8 cellular contexts compared by ENCODE assay signal in the genomic region with DNA sequence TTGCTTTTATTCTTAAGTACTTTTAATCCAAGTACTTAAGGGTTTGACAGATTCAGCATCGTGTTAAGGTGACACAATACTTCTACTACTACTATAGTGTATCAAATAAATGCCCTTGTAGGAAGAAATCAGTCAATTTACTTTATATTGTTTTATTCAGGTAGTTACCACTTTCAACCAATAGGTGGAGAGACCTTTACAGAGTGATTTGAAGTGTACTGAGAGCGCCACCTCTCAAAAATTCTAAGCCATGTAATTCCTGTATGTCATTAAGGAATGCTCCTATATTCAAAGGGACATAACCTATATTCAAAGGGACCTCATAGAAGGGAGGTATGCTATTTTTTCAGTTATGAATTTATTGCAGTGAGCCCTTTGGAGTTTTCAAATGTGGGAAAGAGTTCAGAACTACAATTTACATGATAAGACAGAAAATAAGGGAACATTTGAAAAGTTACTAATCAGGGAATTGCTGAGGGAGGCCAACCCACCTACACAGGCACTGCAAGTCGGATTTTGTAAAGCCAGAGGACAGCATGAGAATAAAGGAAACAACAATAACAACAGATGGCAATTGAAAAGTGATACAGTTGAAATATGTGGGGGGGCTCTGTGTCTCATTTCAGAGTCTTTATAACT.
A peak's percentile ranks its signal among the peaks of the same experiment; 100 is the strongest.
DNase-seq lines count a peak whose midpoint lies in the region; ATAC-seq and TF ChIP-seq lines count a peak whose summit lies in the region.

No MANE protein-coding gene starts in this region.

- H3K36me3 Mint-ChIP-seq in MCF 10A (ENCODE audit: insufficient read depth, unreplicated experiment): no peaks in the 10 kb centered on the region
- H3K36me3 Mint-ChIP-seq in nephron (ENCODE audit: low read depth): no peaks in the 10 kb centered on the region
- H3K36me3 Mint-ChIP-seq in activated naive CD8-positive, alpha-beta T cell treated with anti-CD3 and anti-CD28 coated beads, Interleukin-2, amount 50 U/mL, for 24 hours (ENCODE audit: low read depth): no peaks in the 10 kb centered on the region

- H3K4me3 ChIP-seq in breast epithelium: no peak overlapping the region
- H3K4me3 ChIP-seq in adipocyte (ENCODE audit: low read length): no peak overlapping the region

- POLR2A ChIA-PET in MCF 10A (lab: Yijun Ruan, JAX): no interaction called here

- H3K27me3 Mint-ChIP-seq in MCF 10A (ENCODE audit: insufficient read depth, unreplicated experiment): peaks cover 1% of the 10 kb centered on the region
- H3K27me3 Mint-ChIP-seq in nephron (ENCODE audit: low read depth): no peaks in the 10 kb centered on the region
- H3K27me3 Mint-ChIP-seq in activated naive CD8-positive, alpha-beta T cell treated with anti-CD3 and anti-CD28 coated beads, Interleukin-2, amount 50 U/mL, for 24 hours: no peaks in the 10 kb centered on the region

- H3K9me3 ChIP-seq in breast epithelium (no peaks in the 10 kb centered on the region), adipocyte (ENCODE audit: control insufficient read depth, low read length) (no peaks in the 10 kb centered on the region)

- H3K9me3 Mint-ChIP-seq in MCF 10A (ENCODE audit: unreplicated experiment) (no peaks in the 10 kb centered on the region), nephron (no peaks in the 10 kb centered on the region)
- H3K9me3 Mint-ChIP-seq in activated naive CD8-positive, alpha-beta T cell treated with anti-CD3 and anti-CD28 coated beads, Interleukin-2, amount 50 U/mL, for 24 hours: no peaks in the 10 kb centered on the region

- peak; percentile 50 for TF ChIP-seq CTCF in MCF 10A (IDR thresholded peaks at IDR 0.05; ENCODE audit: unreplicated experiment)
- TF ChIP-seq CTCF in breast epithelium (IDR thresholded peaks at IDR 0.05): peak in 1 of 3 donors; percentile 16
- TF ChIP-seq CTCF in nephron (IDR thresholded peaks at IDR 0.05; ENCODE audit: unreplicated experiment in 3 of 3): peak; percentile 37 to 62 (median 44)

- H3K4me1 Mint-ChIP-seq in MCF 10A (ENCODE audit: insufficient read depth, unreplicated experiment): no peaks in the 10 kb centered on the region
- H3K4me1 Mint-ChIP-seq in nephron: no peaks in the 10 kb centered on the region
- H3K4me1 Mint-ChIP-seq in activated naive CD8-positive, alpha-beta T cell treated with anti-CD3 and anti-CD28 coated beads, Interleukin-2, amount 50 U/mL, for 24 hours: no peaks in the 10 kb centered on the region

- no peak overlapping the region for H3K27ac Mint-ChIP-seq in MCF 10A (ENCODE audit: low read depth, unreplicated experiment)
- no peak overlapping the region for H3K27ac Mint-ChIP-seq in nephron
- H3K27ac Mint-ChIP-seq in activated naive CD8-positive, alpha-beta T cell treated with anti-CD3 and anti-CD28 coated beads, Interleukin-2, amount 50 U/mL, for 24 hours: no peak overlapping the region

- TF ChIP-seq POLR2A in breast epithelium (IDR thresholded peaks at IDR 0.05): no peak

- intact Hi-C loops in MCF 10A (cut with micrococcal nuclease) (loop anchor here (1.0 to 10.0 kb wide), 5 partner anchors 401 to 1230 kb away; no protein-coding TSS in a partner anchor), breast epithelium (cut with DNase I; ENCODE audit: low total_unique reads) (no loop called here)

- H3K27ac ChIP-seq in breast epithelium: no peak overlapping the region

- H3K9ac ChIP-seq in adipocyte (ENCODE audit: low read length): no peak overlapping the region

- H3K36me3 ChIP-seq in breast epithelium (no peaks in the 10 kb centered on the region), adipocyte (ENCODE audit: control insufficient read depth, insufficient read depth, low read length, severe bottlenecking) (no peaks in the 10 kb centered on the region)

- no TSS peak for BruUV-seq in MCF 10A (replicated peaks; lab: Mats Ljungman, UMichigan)

- H3K4me1 ChIP-seq in breast epithelium (no peaks in the 10 kb centered on the region), adipocyte (ENCODE audit: control insufficient read depth, insufficient read depth, low read length) (no peaks in the 10 kb centered on the region)

- DNase-seq in MCF 10A (ENCODE audit: unreplicated experiment) (peak; percentile 61), breast epithelium (ENCODE audit: low spot score in 2 of 2) (no peak), NAMALWA (ENCODE audit: low spot score) (peak; percentile 83), adipocyte (ENCODE audit: low read depth) (peak; percentile 1)
- DNase-seq in activated naive CD8-positive, alpha-beta T cell treated with anti-CD3 and anti-CD28 coated beads, Interleukin-2, amount 50 U/mL, for 24 hours: no peak
- DNase-seq in stimulated activated CD4-positive, alpha-beta T cell treated with anti-CD3 and anti-CD28 coated beads, Interleukin-2, amount 100 ng/mL, for 24 hours: no peak

- ATAC-seq in HG02642 (IDR thresholded peaks at IDR 0.05; ENCODE audit: poor library complexity, unreplicated experiment): peak; percentile 70
- ATAC-seq in activated naive CD8-positive, alpha-beta T cell treated with anti-CD3 and anti-CD28 coated beads, Interleukin-2, amount 50 U/mL, for 24 hours: no peak

- CTCF ChIA-PET in MCF 10A (lab: Yijun Ruan, JAX): interaction anchor here (0.7 to 1.3 kb wide), 5 partner anchors 15 to 1231 kb away, joined by 3 to 8 read pairs (median 3); no protein-coding TSS in a partner anchor

- H3K4me3 Mint-ChIP-seq in MCF 10A (ENCODE audit: unreplicated experiment) (no peak overlapping the region), nephron (no peak overlapping the region)
- H3K4me3 Mint-ChIP-seq in activated naive CD8-positive, alpha-beta T cell treated with anti-CD3 and anti-CD28 coated beads, Interleukin-2, amount 50 U/mL, for 24 hours: no peak overlapping the region

- H3K27me3 ChIP-seq in breast epithelium (no peaks in the 10 kb centered on the region), adipocyte (replicated peaks; ENCODE audit: control insufficient read depth, insufficient read depth, low read length) (no peaks in the 10 kb centered on the region)

Comparison
In these comparisons a context has a peak if more than half of its experiments do, and no peak if none do; other contexts are left out.
1. DNase-seq: peak in MCF 10A (single experiment), NAMALWA (single experiment) and adipocyte (single experiment); none in breast epithelium (0 of 2), activated naive CD8-positive, alpha-beta T cell treated with anti-CD3 and anti-CD28 coated beads, Interleukin-2, amount 50 U/mL, for 24 hours (single experiment) and stimulated activated CD4-positive, alpha-beta T cell treated with anti-CD3 and anti-CD28 coated beads, Interleukin-2, amount 100 ng/mL, for 24 hours (0 of 2).